In genomic region chr4:70613893-70614572, GRCh38 we compare ENCODE assay signal across 10 cellular contexts. TPM values are rescaled to one million over a fixed set of nuclear protein-coding genes. Genes with fewer than 3 reads are reported as not detected.
DNase-seq lines count a peak whose midpoint lies in the region; ATAC-seq, FAIRE-seq and TF ChIP-seq lines count a peak whose summit lies in the region.
"Had no signal": no experiment of that assay in that cellular context is flagged by ENCODE, and none has a peak within 500 bp of the region (broad histone marks: within the 10 kb centered on the region; RNA-seq: fewer than 3 reads in every experiment).

No MANE protein-coding gene starts in this region.

- H3K36me3 Mint-ChIP-seq in naive thymus-derived CD8-positive, alpha-beta T cell: no peaks in the 10 kb centered on the region

- H3K4me3 ChIP-seq in choroid plexus epithelial cell (ENCODE audit: low read depth, low read length) (peak overlapping the region; percentile 34), pancreas (peak overlapping the region in 1 of 4 donors; percentile 5)

- H3K27me3 ChIP-seq in pancreas: no peaks in the 10 kb centered on the region
- H3K27me3 ChIP-seq: adrenal gland had no signal

- H3K27me3 Mint-ChIP-seq in naive thymus-derived CD8-positive, alpha-beta T cell: peaks cover 5 to 10% (median 8%) of the 10 kb centered on the region in 5 donors

- ATAC-seq in GM18870 (IDR thresholded peaks at IDR 0.05; ENCODE audit: unreplicated experiment) (peak; percentile 12), HG02870 (IDR thresholded peaks at IDR 0.05; ENCODE audit: unreplicated experiment) (peak; percentile 9), pancreas (peak in 3 of 4 donors; percentile 22 to 55 (median 29))
- ATAC-seq in naive thymus-derived CD8-positive, alpha-beta T cell: no peak

- FAIRE-seq in pancreas (lab: Jason Lieb, UNC): no peak

- H3K4me1 ChIP-seq in pancreas: no peaks in the 10 kb centered on the region
- H3K4me1 ChIP-seq: adrenal gland had no signal

- intact Hi-C loops in pancreas (cut with DNase I): no loop called here

- no peak for TF ChIP-seq CTCF in choroid plexus epithelial cell (conservative IDR thresholded peaks at IDR 0.05; ENCODE audit: low read depth, low read length)
- TF ChIP-seq CTCF in pancreas (IDR thresholded peaks at IDR 0.05): no peak

- WGBS in pancreas, 2 donors: 60 to 72% methylated on average over 5 of the region's 5 CpGs

- no peak overlapping the region for H3K4me3 Mint-ChIP-seq in naive thymus-derived CD8-positive, alpha-beta T cell

- no peaks in the 10 kb centered on the region for H3K36me3 ChIP-seq in pancreas
- H3K36me3 ChIP-seq: adrenal gland had no signal

- no peaks in the 10 kb centered on the region for H3K9me3 ChIP-seq in pancreas
- H3K9me3 ChIP-seq: adrenal gland had no signal

- no peak overlapping the region for H3K27ac ChIP-seq in pancreas
- H3K27ac ChIP-seq: adrenal gland had no signal

- H3K4me1 Mint-ChIP-seq in naive thymus-derived CD8-positive, alpha-beta T cell: peaks cover 0 to 15% (median 13%) of the 10 kb centered on the region in 4 donors

- peaks cover 0 to under 1% (median 0%) of the 10 kb centered on the region in 9 donors for H3K9me3 Mint-ChIP-seq in naive thymus-derived CD8-positive, alpha-beta T cell

- DNase-seq in choroid plexus epithelial cell (ENCODE audit: low read depth): peak; percentile 20
- DNase-seq in pancreas: no peak
- no peak for DNase-seq in stimulated activated naive CD4-positive, alpha-beta T cell (lab: John Stamatoyannopoulos, UW)
- no peak for DNase-seq in naive thymus-derived CD8-positive, alpha-beta T cell
- no peak for DNase-seq in T-helper 2 cell
- no peak for DNase-seq in SK-N-DZ (ENCODE audit: low spot score)

- peak overlapping the region in 1 of 10 donors; percentile 4 for H3K27ac Mint-ChIP-seq in naive thymus-derived CD8-positive, alpha-beta T cell

- POLR2A ChIA-PET in naive thymus-derived CD8-positive, alpha-beta T cell (lab: Charles Lee): no interaction called here

RNA-seq across cellular contexts. Expression of gene ENAM, which starts 14.5 kb away (rescaled TPM):
- 1 to 10 TPM in 4 of 6 donors, under 1 TPM in 2; 0.66 to 1.9 (median 1.3) TPM for total RNA-seq in pancreas
- polyA plus RNA-seq in pancreas: 1 to 10 TPM in 1 of 2 donors, under 1 TPM in 1; 0.57 to 3.2 TPM
- total RNA-seq in naive thymus-derived CD8-positive, alpha-beta T cell: not detected
- not detected for polyA plus RNA-seq in naive thymus-derived CD8-positive, alpha-beta T cell
- polyA plus RNA-seq in SK-N-DZ (2014; cell fraction: cytosol; rRNA removed): not detected in 2 replicates
- polyA plus RNA-seq in SK-N-DZ (2014; cell fraction: nucleus; rRNA removed): not detected in 2 replicates
- total RNA-seq: adrenal gland; T-helper 1 cell treated with Interleukin-12 subunit alpha and Interleukin-12 subunit beta and Interleukin-4 antibody, amounts not matched to agents 30 ng/mL and 1 ng/mL, for 36 hours had no signal

RNA-seq across cellular contexts. Expression of gene AMBN, which starts 22.0 kb away (rescaled TPM):
- total RNA-seq in pancreas: not detected
- polyA plus RNA-seq in pancreas: under 1 TPM in 1 of 2 donors, not detected in 1; 0.05 TPM
- not detected for total RNA-seq in naive thymus-derived CD8-positive, alpha-beta T cell
- not detected for polyA plus RNA-seq in naive thymus-derived CD8-positive, alpha-beta T cell
- polyA plus RNA-seq in SK-N-DZ (2014; cell fraction: cytosol; rRNA removed): not detected in 2 replicates
- not detected in 2 replicates for polyA plus RNA-seq in SK-N-DZ (2014; cell fraction: nucleus; rRNA removed)
- total RNA-seq: adrenal gland; T-helper 1 cell treated with Interleukin-12 subunit alpha and Interleukin-12 subunit beta and Interleukin-4 antibody, amounts not matched to agents 30 ng/mL and 1 ng/mL, for 36 hours had no signal
- polyA plus RNA-seq: adrenal gland had no signal

RNA-seq across cellular contexts. Expression of gene JCHAIN, which starts 52.3 kb away (rescaled TPM):
- total RNA-seq in pancreas: 100 to 1,000 TPM in 1 of 6 donors, 10 to 100 TPM in 1, 1 to 10 TPM in 3, under 1 TPM in 1; 0.42 to 122 (median 5.9) TPM
- polyA plus RNA-seq in pancreas: 1 to 10 TPM in 1 of 2 donors, under 1 TPM in 1; 0.38 to 2.0 TPM
- 1 to 10 TPM; 4.7 to 6.9 TPM for total RNA-seq in naive thymus-derived CD8-positive, alpha-beta T cell
- polyA plus RNA-seq in naive thymus-derived CD8-positive, alpha-beta T cell: 1 to 10 TPM in 2 of 3 donors, under 1 TPM in 1; 0.17 to 3.1 (median 2.7) TPM
- polyA plus RNA-seq in SK-N-DZ (2014; cell fraction: cytosol; rRNA removed): not detected in 2 replicates
- not detected in 2 replicates for polyA plus RNA-seq in SK-N-DZ (2014; cell fraction: nucleus; rRNA removed)
- total RNA-seq: T-helper 1 cell treated with Interleukin-12 subunit alpha and Interleukin-12 subunit beta and Interleukin-4 antibody, amounts not matched to agents 30 ng/mL and 1 ng/mL, for 36 hours had no signal

Comparison
In these comparisons a context has a peak if more than half of its experiments do, and no peak if none do; other contexts are left out.
1. ATAC-seq: peak in GM18870 (single experiment), HG02870 (single experiment) and pancreas (3 of 4); none in naive thymus-derived CD8-positive, alpha-beta T cell (0 of 2).